ENCODE assay signal across 1 cellular context in genomic region chr13:28624707-28625432, GRCh38.
TF ChIP-seq lines count a peak whose summit lies in the region.

No MANE protein-coding gene starts in this region.

TF ChIP-seq in HepG2, 621 proteins besides CTCF, POLR2A, EP300 and RAD21:
- TF ChIP-seq ZNF34 (CRISPR knock-in tag; IDR thresholded peaks at IDR 0.05; ENCODE audit: borderline replicate concordance) (no peak), FUBP1 (CRISPR knock-in tag; IDR thresholded peaks at IDR 0.05; ENCODE audit: borderline replicate concordance) (no peak), ZGPAT (CRISPR knock-in tag; IDR thresholded peaks at IDR 0.05) (no peak), FOXP4 (CRISPR knock-in tag; IDR thresholded peaks at IDR 0.05) (no peak), ZNF350 (CRISPR knock-in tag; IDR thresholded peaks at IDR 0.05; ENCODE audit: borderline replicate concordance, low read depth) (no peak), RFX5 (IDR thresholded peaks at IDR 0.05; ENCODE audit: low read depth, low read length) (no peak), ZNF557 (CRISPR knock-in tag; IDR thresholded peaks at IDR 0.05) (no peak), ZFP36L1 (CRISPR knock-in tag; IDR thresholded peaks at IDR 0.05) (no peak), POLR2AphosphoS2 (IDR thresholded peaks at IDR 0.05; ENCODE audit: low read depth, low read length) (no peak), TARDBP (CRISPR knock-in tag; IDR thresholded peaks at IDR 0.05) (no peak), MZF1 (CRISPR knock-in tag; IDR thresholded peaks at IDR 0.05; ENCODE audit: borderline replicate concordance) (no peak)
- TF ChIP-seq, protein P1, sequence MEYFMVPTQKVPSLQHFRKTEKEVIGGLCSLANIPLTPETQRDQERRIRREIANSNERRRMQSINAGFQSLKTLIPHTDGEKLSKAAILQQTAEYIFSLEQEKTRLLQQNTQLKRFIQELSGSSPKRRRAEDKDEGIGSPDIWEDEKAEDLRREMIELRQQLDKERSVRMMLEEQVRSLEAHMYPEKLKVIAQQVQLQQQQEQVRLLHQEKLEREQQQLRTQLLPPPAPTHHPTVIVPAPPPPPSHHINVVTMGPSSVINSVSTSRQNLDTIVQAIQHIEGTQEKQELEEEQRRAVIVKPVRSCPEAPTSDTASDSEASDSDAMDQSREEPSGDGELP (IDR thresholded peaks at IDR 0.05; ENCODE audit: borderline replicate concordance, low read depth), result no peak
